Comparison of ENCODE assay signal across 8 cellular contexts in genomic region chr2:42924436-42924897, GRCh38.
A peak's percentile ranks its signal among the peaks of the same experiment; 100 is the strongest.
DNase-seq lines count a peak whose midpoint lies in the region; ATAC-seq and TF ChIP-seq lines count a peak whose summit lies in the region.

No MANE protein-coding gene starts in this region.

- peak overlapping the region; percentile 59 for H3K4me3 Mint-ChIP-seq in osteocyte (ENCODE audit: unreplicated experiment)

- H3K4me1 ChIP-seq in SK-N-SH (ENCODE audit: control insufficient read depth in 1 of 2, insufficient read depth in 2 of 2, low read depth in 1 of 2, low read length in 1 of 2): peaks cover 39 to 60% of the 10 kb centered on the region in 2 experiments

- no peak for ATAC-seq in SK-N-SH treated with all-trans-retinoic acid at 6 μM for 48 hours

- peaks cover 76% of the 10 kb centered on the region for H3K4me1 Mint-ChIP-seq in osteocyte (ENCODE audit: unreplicated experiment)

- no peaks in the 10 kb centered on the region for H3K27me3 Mint-ChIP-seq in osteocyte (ENCODE audit: unreplicated experiment)

- H4K20me1 ChIP-seq in SK-N-SH (ENCODE audit: insufficient read depth): no peaks in the 10 kb centered on the region

- POLR2A ChIA-PET in SK-N-SH (lab: Yijun Ruan, JAX): no interaction called here

- H3K27me3 ChIP-seq in SK-N-SH (ENCODE audit: insufficient read depth): no peaks in the 10 kb centered on the region

- TF ChIP-seq RAD21 in SK-N-SH (IDR thresholded peaks at IDR 0.05; ENCODE audit: low read length): no peak

- H3K36me3 ChIP-seq in SK-N-SH (replicated peaks in 1 of 2; ENCODE audit: control insufficient read depth in 1 of 2, insufficient read depth in 2 of 2, low read length in 1 of 2): no peaks in the 10 kb centered on the region

- H3K27ac Mint-ChIP-seq in osteocyte (ENCODE audit: unreplicated experiment): peak overlapping the region; percentile 99

- TF ChIP-seq CTCF in SK-N-SH (IDR thresholded peaks at IDR 0.05) (no peak), osteocyte (IDR thresholded peaks at IDR 0.05) (no peak)

- peaks cover 11% of the 10 kb centered on the region for H3F3A ChIP-seq in SK-N-SH (replicated peaks; ENCODE audit: insufficient read depth)

- DNase-seq in SK-N-SH: no peak
- peak; percentile 67 for DNase-seq in glomerular visceral epithelial cell (ENCODE audit: extremely low spot score)
- DNase-seq in osteocyte (ENCODE audit: extremely low spot score, unreplicated experiment): no peak
- no peak for DNase-seq in DMS153 (lab: John Stamatoyannopoulos, UW)
- no peak for DNase-seq in NCI-H1417 treated with DMSO at 0.1 percent for 48 hours (lab: John Stamatoyannopoulos, UW)
- DNase-seq in NAMALWA (ENCODE audit: low spot score): no peak
- DNase-seq in activated CD4-positive, alpha-beta T cell treated with anti-CD3 and anti-CD28 coated beads, Interleukin-2, amount 50 U/mL, for 48 hours: no peak

- H3K9me3 ChIP-seq in SK-N-SH: no peaks in the 10 kb centered on the region

- no peaks in the 10 kb centered on the region for H3K36me3 Mint-ChIP-seq in osteocyte (ENCODE audit: unreplicated experiment)

- H3K4me2 ChIP-seq in SK-N-SH: peak overlapping the region; percentile 72

- CTCF ChIA-PET in SK-N-SH (lab: Yijun Ruan, JAX): interaction anchor here (0.8 to 9.1 kb wide), 3 partner anchors 13 to 95 kb away, joined by 3 to 56 read pairs (median 7); no protein-coding TSS in a partner anchor

- H2AFZ ChIP-seq in SK-N-SH (ENCODE audit: low read depth): peak overlapping the region; percentile 88

- peak overlapping the region; percentile 64 to 93 for H3K27ac ChIP-seq in SK-N-SH (ENCODE audit: low read depth in 2 of 2, low read length in 1 of 2)

- WGBS in SK-N-SH (ENCODE audit: low lambda C conversion rate): 51% methylated on average over 12 of the region's 12 CpGs

- H3K4me3 ChIP-seq in SK-N-SH (ENCODE audit: low read depth in 2 of 2, low read length in 1 of 2): no peak overlapping the region

- TF ChIP-seq EP300 in SK-N-SH (IDR thresholded peaks at IDR 0.05; ENCODE audit: borderline replicate concordance in 1 of 2, low read depth in 1 of 2, low read length in 1 of 2): no peak

- peak overlapping the region; percentile 65 for H3K9ac ChIP-seq in SK-N-SH

- H3K9me2 ChIP-seq in SK-N-SH: no peaks in the 10 kb centered on the region

- no peaks in the 10 kb centered on the region for H3K9me3 Mint-ChIP-seq in osteocyte (ENCODE audit: unreplicated experiment)

- no peaks in the 10 kb centered on the region for H3K79me2 ChIP-seq in SK-N-SH (ENCODE audit: insufficient read depth)

TF ChIP-seq in SK-N-SH, 30 proteins besides CTCF, POLR2A, EP300 and RAD21:
- TF ChIP-seq NFIC (IDR thresholded peaks at IDR 0.05; ENCODE audit: borderline replicate concordance): no peak
- no peak for TF ChIP-seq FOSL2 (IDR thresholded peaks at IDR 0.05; ENCODE audit: borderline replicate concordance, low read depth)
- TF ChIP-seq MEF2A (IDR thresholded peaks at IDR 0.05; ENCODE audit: borderline replicate concordance, low read depth): no peak
- no peak for TF ChIP-seq RFX5 (IDR thresholded peaks at IDR 0.05; ENCODE audit: low read length)
- TF ChIP-seq MAX (IDR thresholded peaks at IDR 0.05; ENCODE audit: low read depth): no peak
- no peak for TF ChIP-seq POLR2AphosphoS5 (IDR thresholded peaks at IDR 0.05; ENCODE audit: low read depth, low read length)
- TF ChIP-seq CHD2 (IDR thresholded peaks at IDR 0.05; ENCODE audit: low read length, partially characterized antibody): no peak
- no peak for TF ChIP-seq IRF3 (IDR thresholded peaks at IDR 0.05; ENCODE audit: low read depth, low read length)
- no peak for TF ChIP-seq TEAD4 (IDR thresholded peaks at IDR 0.05; ENCODE audit: borderline replicate concordance, insufficient read depth)
- TF ChIP-seq USF2 (IDR thresholded peaks at IDR 0.05; ENCODE audit: borderline replicate concordance, low read depth, low read length): no peak
- no peak for TF ChIP-seq SIN3A (IDR thresholded peaks at IDR 0.05; ENCODE audit: borderline replicate concordance, low read depth, low read length)
TF ChIP-seq in SK-N-SH: peak in this region for 0.

TF ChIP-seq in SK-N-SH treated with all-trans-retinoic acid at 6 μM for 48 hours, 23 proteins besides CTCF, POLR2A, EP300 and RAD21:
- TF ChIP-seq ESRRG (CRISPR knock-in tag; IDR thresholded peaks at IDR 0.05) (no peak), TCF4 (CRISPR knock-in tag; IDR thresholded peaks at IDR 0.05; ENCODE audit: borderline replicate concordance) (no peak), ZFP3 (CRISPR knock-in tag; IDR thresholded peaks at IDR 0.05) (no peak), POU6F1 (CRISPR knock-in tag; IDR thresholded peaks at IDR 0.05; ENCODE audit: borderline replicate concordance, low read depth) (no peak), RARB (CRISPR knock-in tag; IDR thresholded peaks at IDR 0.05) (no peak), ISL1 (CRISPR knock-in tag; IDR thresholded peaks at IDR 0.05) (no peak), PPARA (CRISPR knock-in tag; IDR thresholded peaks at IDR 0.05; ENCODE audit: borderline replicate concordance) (no peak), ZC3H10 (CRISPR knock-in tag; IDR thresholded peaks at IDR 0.05) (no peak), OSR1 (CRISPR knock-in tag; IDR thresholded peaks at IDR 0.05) (no peak), ZNF565 (CRISPR knock-in tag; conservative IDR thresholded peaks at IDR 0.05; ENCODE audit: low read depth) (no peak), ZFP30 (CRISPR knock-in tag; IDR thresholded peaks at IDR 0.05) (no peak), BACH2 (CRISPR knock-in tag; IDR thresholded peaks at IDR 0.05; ENCODE audit: borderline replicate concordance) (no peak)
